16 cellular contexts compared by ENCODE assay signal in the genomic region with DNA sequence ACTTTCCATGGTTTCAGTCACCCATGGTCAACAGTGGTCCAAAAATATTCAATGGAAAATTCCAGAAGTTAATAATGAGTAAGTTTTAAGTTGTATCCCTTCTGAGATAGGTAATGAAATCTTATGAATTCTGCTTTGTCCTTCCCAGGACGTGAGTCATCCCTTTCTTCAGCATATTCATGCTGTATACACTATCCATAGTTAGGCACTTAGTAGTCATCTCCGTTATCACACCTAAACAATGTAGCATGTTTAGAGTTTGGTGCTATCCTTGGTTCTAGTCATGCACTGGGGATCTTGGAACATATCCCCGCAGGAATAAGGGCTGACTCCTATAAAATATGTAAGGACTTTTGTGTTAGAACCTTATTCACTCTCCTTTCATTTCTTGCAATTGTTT.
"Had no signal": no experiment of that assay in that cellular context is flagged by ENCODE, and none has a peak within 500 bp of the region (broad histone marks: within the 10 kb centered on the region; RNA-seq: fewer than 3 reads in every experiment).

No MANE protein-coding gene starts in this region.

- FAIRE-seq: islet of Langerhans, pancreas had no signal

- ATAC-seq: naive thymus-derived CD8-positive, alpha-beta T cell; pancreas had no signal

- H3K36me3 Mint-ChIP-seq: memory B cell; naive thymus-derived CD8-positive, alpha-beta T cell had no signal

- H3K27ac Mint-ChIP-seq: activated naive CD4-positive, alpha-beta T cell treated with anti-CD3 and anti-CD28 coated beads for 36 hours; activated T-helper 2 cell treated with anti-CD3 and anti-CD28 coated beads, Interferon-gamma antibody, Interleukin-2, Interleukin-4, amounts not matched to agents 10 μg/mL and 5 μg/mL and 100 μg/mL, durations not matched to agents 14 hours and 24 hours and 36 hours; memory B cell; naive thymus-derived CD8-positive, alpha-beta T cell; stimulated activated naive CD8-positive, alpha-beta T cell treated with anti-CD3 and anti-CD28 coated beads, Interleukin-15, Interleukin-2, amounts not matched to agents 100 ng/mL and 50 ng/mL, for 24 hours; T-helper 2 cell treated with Interferon-gamma antibody and Interleukin-4, amounts not matched to agents 5 μg/mL and 100 μg/mL, for 36 hours had no signal

- H3K4me3 Mint-ChIP-seq: activated naive CD4-positive, alpha-beta T cell treated with anti-CD3 and anti-CD28 coated beads for 36 hours; memory B cell; naive thymus-derived CD8-positive, alpha-beta T cell; stimulated activated naive CD8-positive, alpha-beta T cell treated with anti-CD3 and anti-CD28 coated beads, Interleukin-15, Interleukin-2, amounts not matched to agents 100 ng/mL and 50 ng/mL, for 24 hours; T-helper 2 cell treated with Interferon-gamma antibody and Interleukin-4, amounts not matched to agents 5 μg/mL and 100 μg/mL, for 36 hours had no signal

- H3K4me3 ChIP-seq: colonic mucosa, left ventricle myocardium inferior, pancreas, sigmoid colon, spleen had no signal

- H3K9me3 Mint-ChIP-seq: stimulated activated naive CD8-positive, alpha-beta T cell treated with anti-CD3 and anti-CD28 coated beads, Interleukin-15, Interleukin-2, amounts not matched to agents 100 ng/mL and 50 ng/mL, for 24 hours; T-helper 2 cell treated with Interferon-gamma antibody and Interleukin-4, amounts not matched to agents 5 μg/mL and 100 μg/mL, for 36 hours had no signal

- DNase-seq: activated CD4-positive, alpha-beta T cell treated with anti-CD3 and anti-CD28 coated beads, Interleukin-2, amount 50 U/mL, for 1 hour; activated CD4-positive, CD25-positive, alpha-beta regulatory T cell; activated naive CD4-positive, alpha-beta T cell treated with anti-CD3 and anti-CD28 coated beads for 36 hours; activated T-cell treated with anti-CD3 and anti-CD28 coated beads, Interleukin-2, amount 50 U/mL, for 1 hour; caudate nucleus; colonic mucosa; left ventricle myocardium inferior; naive thymus-derived CD8-positive, alpha-beta T cell; pancreas; sigmoid colon; spleen had no signal

- H3K4me1 Mint-ChIP-seq: memory B cell; naive thymus-derived CD8-positive, alpha-beta T cell had no signal

- H3K27me3 Mint-ChIP-seq: memory B cell; stimulated activated naive CD8-positive, alpha-beta T cell treated with anti-CD3 and anti-CD28 coated beads, Interleukin-15, Interleukin-2, amounts not matched to agents 100 ng/mL and 50 ng/mL, for 24 hours had no signal
